ENCODE assay signal across 7 cellular contexts in the genomic region with DNA sequence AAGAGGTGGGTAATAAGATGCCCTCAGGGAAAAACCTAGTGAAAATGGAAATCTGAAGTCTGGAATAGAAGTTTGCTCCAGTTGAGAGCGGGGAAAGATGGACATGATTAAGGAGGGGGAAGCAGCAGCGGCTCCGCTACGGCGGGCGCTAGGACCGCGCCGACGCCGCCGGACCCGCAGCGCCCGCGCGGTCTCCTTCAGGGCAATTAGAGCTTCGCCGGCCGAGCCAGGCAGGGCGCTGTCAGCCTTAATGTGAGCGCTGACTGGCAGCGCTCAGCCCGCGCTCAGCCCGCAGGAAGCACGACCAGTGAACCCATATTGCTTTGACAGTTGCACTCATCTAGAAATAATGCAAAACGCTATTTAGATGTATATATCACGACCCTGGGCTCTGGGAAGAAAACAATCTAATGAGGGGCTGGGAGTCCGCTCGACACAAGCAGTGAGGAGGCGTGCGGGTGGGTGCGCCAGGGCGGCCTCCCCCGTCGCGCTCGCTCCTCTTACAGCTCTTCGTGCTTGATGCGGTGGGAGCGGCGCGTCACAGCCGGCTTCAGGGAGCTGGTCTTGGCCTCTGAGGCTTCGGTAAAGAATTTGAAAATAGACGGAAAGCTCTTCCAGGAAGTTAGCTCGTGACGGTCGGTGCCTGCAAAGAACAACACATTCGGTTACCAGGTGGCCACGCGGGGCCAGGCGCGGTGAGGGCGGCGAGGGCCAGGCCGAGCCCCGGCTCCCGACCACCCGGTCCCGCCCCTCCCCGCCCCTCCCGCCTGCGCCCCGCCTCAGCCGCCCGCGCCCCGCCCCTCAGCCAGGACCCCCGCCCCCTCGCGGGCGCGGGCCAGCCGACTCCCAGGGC. TPM values are rescaled to one million over a fixed set of nuclear protein-coding genes. Genes with fewer than 3 reads are reported as not detected.
A peak's percentile ranks its signal among the peaks of the same experiment; 100 is the strongest.
DNase-seq lines count a peak whose midpoint lies in the region; ATAC-seq and TF ChIP-seq lines count a peak whose summit lies in the region.

No MANE protein-coding gene starts in this region.

- peak overlapping the region; percentile 93 for H3K4me3 ChIP-seq in SU-DHL-6 (ENCODE audit: insufficient read depth, low read length, poor library complexity, severe bottlenecking)

- H3K9me2 ChIP-seq in SU-DHL-6 (replicated peaks; ENCODE audit: insufficient read depth, low read length), result no peaks in the 10 kb centered on the region

- H2AFZ ChIP-seq in SU-DHL-6 (ENCODE audit: low read depth, low read length, severe bottlenecking), result peak overlapping the region; percentile 98

- H3K4me2 ChIP-seq in SU-DHL-6 (ENCODE audit: low read depth, low read length, poor library complexity, severe bottlenecking), result peak overlapping the region; percentile 98

- no peaks in the 10 kb centered on the region for H4K20me1 ChIP-seq in SU-DHL-6 (ENCODE audit: low read depth, low read length)

- H3K36me3 ChIP-seq in SU-DHL-6 (ENCODE audit: low read length), result no peaks in the 10 kb centered on the region

- no peaks in the 10 kb centered on the region for H3K27me3 ChIP-seq in SU-DHL-6 (ENCODE audit: low read length)

- DNase-seq in NCI-H1048 (lab: John Stamatoyannopoulos, UW) (peak; percentile 48), astrocyte of the hippocampus (ENCODE audit: low read depth, low spot score) (peak; percentile 92), hippocampal formation (lab: John Stamatoyannopoulos, UW) (peak; percentile 54 to 59), renal cortical epithelial cell (ENCODE audit: low read depth) (peak; percentile 53)

- no peak overlapping the region for H3K27ac ChIP-seq in SU-DHL-6 (ENCODE audit: low read depth, low read length)

- H3K79me2 ChIP-seq in SU-DHL-6 (ENCODE audit: insufficient read depth, low read length), result no peaks in the 10 kb centered on the region

- peak overlapping the region; percentile 68 for H3K9ac ChIP-seq in SU-DHL-6 (ENCODE audit: low read length)

- peak; percentile 80 for ATAC-seq in GM18499 (IDR thresholded peaks at IDR 0.05; ENCODE audit: insufficient read depth, unreplicated experiment)
- peak; percentile 98 for ATAC-seq in HG02759 (IDR thresholded peaks at IDR 0.05; ENCODE audit: unreplicated experiment)

- no peaks in the 10 kb centered on the region for H3K9me3 ChIP-seq in SU-DHL-6 (ENCODE audit: insufficient read depth, low read length)

- H3F3A ChIP-seq in SU-DHL-6 (ENCODE audit: insufficient read depth), result peaks cover 15% of the 10 kb centered on the region; the same call in 1 of the 2 replicates

- TF ChIP-seq CTCF in SU-DHL-6 (IDR thresholded peaks at IDR 0.05; ENCODE audit: insufficient read depth, low read length, poor library complexity, severe bottlenecking), result no peak

RNA-seq across cellular contexts. Expression of a gene that starts 37.7 kb away (rescaled TPM):
- total RNA-seq in renal cortical epithelial cell, result 0.35 and 3.4 TPM in 2 replicates

RNA-seq across cellular contexts. Expression of a gene that starts 39.7 kb away (rescaled TPM):
- 0.69 and 1.8 TPM in 2 replicates for total RNA-seq in renal cortical epithelial cell
